Comparison of ENCODE assay signal across 23 cellular contexts in the genomic region with DNA sequence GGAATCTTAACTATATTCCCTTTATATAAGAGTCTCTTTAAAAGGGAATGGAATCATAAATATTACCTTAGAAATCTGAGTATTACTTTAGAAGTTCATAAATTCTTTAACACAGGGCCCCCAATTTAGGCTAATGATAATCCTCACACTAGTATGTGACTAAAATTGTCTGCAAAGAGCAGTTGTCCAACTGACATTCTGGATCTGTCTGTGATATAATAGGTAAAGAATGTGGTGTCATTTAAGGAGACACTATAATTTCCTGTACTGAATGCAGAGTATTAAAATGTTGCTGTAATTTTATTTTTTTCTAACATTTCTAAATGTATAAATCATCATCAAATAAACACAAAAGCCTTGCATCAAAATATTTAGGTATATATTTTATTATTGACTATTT.
A peak's percentile ranks its signal among the peaks of the same experiment; 100 is the strongest.
DNase-seq lines count a peak whose midpoint lies in the region; ATAC-seq, FAIRE-seq and TF ChIP-seq lines count a peak whose summit lies in the region.
"Had no signal": no experiment of that assay in that cellular context is flagged by ENCODE, and none has a peak within 500 bp of the region (broad histone marks: within the 10 kb centered on the region; RNA-seq: fewer than 3 reads in every experiment).

No MANE protein-coding gene starts in this region.

- H3K27ac ChIP-seq in ACC112 (ENCODE audit: low read depth, low read length) (peak overlapping the region; percentile 63), KMS-11 (peak overlapping the region; percentile 5; the same call in 1 of the 2 replicates), osteoblast (ENCODE audit: low read depth, low read length) (no peak overlapping the region)
- H3K27ac ChIP-seq: left lung, neural progenitor cell had no signal

- no peaks in the 10 kb centered on the region for H4K20me1 ChIP-seq in KMS-11 (ENCODE audit: insufficient read depth)
- peaks cover 49% of the 10 kb centered on the region for H4K20me1 ChIP-seq in osteoblast (ENCODE audit: insufficient read depth, low read length)

- H3K4me2 ChIP-seq in KMS-11 (peak overlapping the region; percentile 30; the same call in 1 of the 2 replicates), osteoblast (ENCODE audit: insufficient read depth, low read length) (peak overlapping the region; percentile 2)
- H3K4me2 ChIP-seq: neural progenitor cell had no signal

- FAIRE-seq in bronchial epithelial cell (lab: Jason Lieb, UNC): no peak
- FAIRE-seq: urothelium cell line had no signal

- no peaks in the 10 kb centered on the region for H3K36me3 ChIP-seq in ACC112 (ENCODE audit: insufficient read depth, low read length)
- no peaks in the 10 kb centered on the region for H3K36me3 ChIP-seq in KMS-11 (ENCODE audit: insufficient read depth)
- no peaks in the 10 kb centered on the region for H3K36me3 ChIP-seq in bronchial epithelial cell (ENCODE audit: control insufficient read depth, insufficient read depth, low read length)
- H3K36me3 ChIP-seq in osteoblast (ENCODE audit: insufficient read depth, low read length): no peaks in the 10 kb centered on the region
- H3K36me3 ChIP-seq: left lung, neural progenitor cell had no signal

- TF ChIP-seq CTCF in KMS-11 (conservative IDR thresholded peaks at IDR 0.05; ENCODE audit: low read depth, low read length) (no peak), bronchial epithelial cell (IDR thresholded peaks at IDR 0.05; ENCODE audit: insufficient read depth, low read length, severe bottlenecking) (no peak), osteoblast (IDR thresholded peaks at IDR 0.05; ENCODE audit: extremely low read depth, low read depth, low read length) (no peak)

- peak; percentile 29 for DNase-seq in bronchial epithelial cell (ENCODE audit: low read depth)
- no peak for DNase-seq in osteoblast (ENCODE audit: insufficient read length, low spot score, missing footprints)
- DNase-seq in effector CD8-positive, alpha-beta T cell (lab: John Stamatoyannopoulos, UW): no peak
- DNase-seq in nucleus accumbens (lab: John Stamatoyannopoulos, UW): no peak
- DNase-seq in islet precursor cell: no peak
- DNase-seq: ACHN; activated CD4-positive, alpha-beta memory T cell treated with anti-CD3 and anti-CD28 coated beads for 36 hours; activated naive CD4-positive, alpha-beta T cell treated with Interleukin-2 at 50 U/mL for 16 hours; activated T-cell treated with anti-CD3 and anti-CD28 coated beads for 4 hours; C1 segment of cervical spinal cord; effector memory CD8-positive, alpha-beta T cell; left lung; NCI-H1694 treated with DMSO at 0.1 percent for 48 hours; NCI-H2227 treated with DMSO at 0.1 percent for 48 hours; stimulated activated CD4-positive, alpha-beta T cell treated with anti-CD3 and anti-CD28 coated beads, Interleukin-15, amount 100 ng/mL, for 24 hours had no signal

- H3K9ac ChIP-seq in KMS-11: no peak overlapping the region
- H3K9ac ChIP-seq: neural progenitor cell had no signal

- no peak overlapping the region for H3K4me3 Mint-ChIP-seq in activated T-helper 17 cell treated with anti-CD3 and anti-CD28 coated beads, Interleukin-2, amount 50 U/mL, for 72 hours
- H3K4me3 Mint-ChIP-seq: activated CD4-positive, alpha-beta memory T cell treated with anti-CD3 and anti-CD28 coated beads for 36 hours; central memory CD8-positive, alpha-beta T cell; effector memory CD8-positive, alpha-beta T cell; neural progenitor cell; WTC11 had no signal

- no peaks in the 10 kb centered on the region for H3K27me3 ChIP-seq in ACC112 (ENCODE audit: insufficient read depth, low read length)
- no peaks in the 10 kb centered on the region for H3K27me3 ChIP-seq in KMS-11 (ENCODE audit: insufficient read depth, low read depth)
- H3K27me3 ChIP-seq in bronchial epithelial cell (ENCODE audit: control insufficient read depth, insufficient read depth, low read length): no peaks in the 10 kb centered on the region
- H3K27me3 ChIP-seq in osteoblast (ENCODE audit: insufficient read depth, low read length): no peaks in the 10 kb centered on the region
- H3K27me3 ChIP-seq: left lung, neural progenitor cell had no signal

- H3K9me3 Mint-ChIP-seq in activated T-helper 17 cell treated with anti-CD3 and anti-CD28 coated beads, Interleukin-2, amount 50 U/mL, for 72 hours: peaks cover 4% of the 10 kb centered on the region
- H3K9me3 Mint-ChIP-seq: activated CD4-positive, alpha-beta memory T cell treated with anti-CD3 and anti-CD28 coated beads for 36 hours; central memory CD8-positive, alpha-beta T cell had no signal

- H3K27me3 Mint-ChIP-seq in activated T-helper 17 cell treated with anti-CD3 and anti-CD28 coated beads, Interleukin-2, amount 50 U/mL, for 72 hours: no peaks in the 10 kb centered on the region
- H3K27me3 Mint-ChIP-seq: activated CD4-positive, alpha-beta memory T cell treated with anti-CD3 and anti-CD28 coated beads for 36 hours; central memory CD8-positive, alpha-beta T cell had no signal

- peaks cover 90% of the 10 kb centered on the region for H3K79me2 ChIP-seq in ACC112 (ENCODE audit: control insufficient read depth, insufficient read depth, low read length, unreplicated experiment)
- H3K79me2 ChIP-seq in KMS-11 (ENCODE audit: insufficient read depth, low read depth): peaks cover 95% of the 10 kb centered on the region
- peaks cover 96% of the 10 kb centered on the region for H3K79me2 ChIP-seq in osteoblast (ENCODE audit: insufficient read depth, low read length)

- H3K36me3 Mint-ChIP-seq in activated T-helper 17 cell treated with anti-CD3 and anti-CD28 coated beads, Interleukin-2, amount 50 U/mL, for 72 hours (ENCODE audit: low read depth): no peaks in the 10 kb centered on the region
- H3K36me3 Mint-ChIP-seq: activated CD4-positive, alpha-beta memory T cell treated with anti-CD3 and anti-CD28 coated beads for 36 hours; WTC11 had no signal

- H3K9me3 ChIP-seq in osteoblast (ENCODE audit: low read depth, low read length): no peaks in the 10 kb centered on the region
- H3K9me3 ChIP-seq: left lung had no signal

- H2AFZ ChIP-seq in ACC112 (ENCODE audit: low read length, unreplicated experiment) (no peak overlapping the region), KMS-11 (ENCODE audit: low read depth) (no peak overlapping the region), osteoblast (ENCODE audit: low read length) (no peak overlapping the region)
- H2AFZ ChIP-seq: neural progenitor cell had no signal

- H3K4me1 Mint-ChIP-seq in activated T-helper 17 cell treated with anti-CD3 and anti-CD28 coated beads, Interleukin-2, amount 50 U/mL, for 72 hours: no peaks in the 10 kb centered on the region
- H3K4me1 Mint-ChIP-seq: central memory CD8-positive, alpha-beta T cell had no signal

- no peak overlapping the region for H3K27ac Mint-ChIP-seq in activated T-helper 17 cell treated with anti-CD3 and anti-CD28 coated beads, Interleukin-2, amount 50 U/mL, for 72 hours
- H3K27ac Mint-ChIP-seq: activated CD4-positive, alpha-beta memory T cell treated with anti-CD3 and anti-CD28 coated beads for 36 hours; effector memory CD8-positive, alpha-beta T cell; neural progenitor cell; WTC11 had no signal

- H3K4me1 ChIP-seq in ACC112 (ENCODE audit: control insufficient read depth, insufficient read depth, low read length, unreplicated experiment) (peaks cover 66% of the 10 kb centered on the region), KMS-11 (ENCODE audit: low read depth, poor library complexity, severe bottlenecking) (peaks cover 93% of the 10 kb centered on the region), osteoblast (ENCODE audit: insufficient read depth, low read length) (peaks cover 67% of the 10 kb centered on the region)
- H3K4me1 ChIP-seq: left lung had no signal

- H3K4me3 ChIP-seq in ACC112 (ENCODE audit: low read depth, low read length): no peak overlapping the region
- no peak overlapping the region for H3K4me3 ChIP-seq in KMS-11 (IDR thresholded peaks at IDR 0.05; ENCODE audit: insufficient read depth, low read depth, low read length)
- no peak overlapping the region for H3K4me3 ChIP-seq in bronchial epithelial cell (ENCODE audit: low read depth, low read length)
- no peak overlapping the region for H3K4me3 ChIP-seq in osteoblast (ENCODE audit: insufficient read depth, low read length)
- H3K4me3 ChIP-seq: left lung, neural progenitor cell had no signal

- ATAC-seq in activated T-helper 17 cell treated with anti-CD3 and anti-CD28 coated beads, Interleukin-2, amount 50 U/mL, for 72 hours (replicated peaks): no peak
- ATAC-seq: effector memory CD8-positive, alpha-beta T cell; left lung; Panc1; WTC11 had no signal
